ENCODE assay signal across 11 cellular contexts in the genomic region with DNA sequence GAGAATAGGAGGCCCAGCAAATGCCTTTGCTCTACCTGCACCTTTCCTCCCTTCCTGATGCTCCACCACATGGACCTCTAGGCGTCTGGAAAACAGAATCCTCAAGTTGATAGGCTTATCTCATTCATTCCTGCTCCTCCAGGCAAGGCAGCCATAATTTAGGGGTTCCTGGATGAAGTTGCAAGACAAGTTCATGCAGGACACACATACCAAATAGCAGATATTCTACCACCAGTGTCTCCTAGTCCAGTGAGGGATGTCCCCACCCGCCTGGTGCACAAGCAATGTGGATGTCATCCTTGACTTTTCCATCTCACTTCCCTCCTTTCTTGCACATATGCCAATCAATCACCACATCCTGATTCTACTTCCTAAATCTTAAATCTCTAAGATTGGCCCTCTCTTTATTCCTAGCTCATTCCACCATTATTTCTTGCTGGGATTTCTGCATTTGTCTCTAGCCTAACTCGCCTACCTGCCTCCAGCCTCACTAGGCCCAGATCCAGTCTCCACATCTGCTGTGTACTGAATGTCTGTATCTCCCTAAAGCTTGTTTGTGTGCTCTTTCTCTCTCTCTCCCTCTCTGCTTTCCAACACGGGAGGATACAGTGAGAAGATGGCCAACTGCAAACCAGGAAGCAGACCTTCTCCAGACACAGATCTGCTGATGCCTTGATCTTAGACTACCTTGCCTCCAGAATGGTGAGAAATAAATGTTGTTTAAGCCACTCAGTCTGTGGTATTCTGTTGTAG. TPM values are rescaled to one million over a fixed set of nuclear protein-coding genes. Genes with fewer than 3 reads are reported as not detected.
DNase-seq lines count a peak whose midpoint lies in the region; ATAC-seq and TF ChIP-seq lines count a peak whose summit lies in the region.
"Had no signal": no experiment of that assay in that cellular context is flagged by ENCODE, and none has a peak within 500 bp of the region (broad histone marks: within the 10 kb centered on the region; RNA-seq: fewer than 3 reads in every experiment).

No MANE protein-coding gene starts in this region.

- no peak overlapping the region for H3K4me3 ChIP-seq in esophagus squamous epithelium

- intact Hi-C loops in esophagus squamous epithelium (cut with DNase I) = no loop called here

- no peak for TF ChIP-seq POLR2A in esophagus squamous epithelium (IDR thresholded peaks at IDR 0.05)

- no peaks in the 10 kb centered on the region for H3K27me3 Mint-ChIP-seq in T-helper 2 cell treated with Interferon-gamma antibody and Interleukin-4, amounts not matched to agents 5 μg/mL and 100 μg/mL, for 36 hours (ENCODE audit: low read depth)
- peaks cover 28% of the 10 kb centered on the region for H3K27me3 Mint-ChIP-seq in WTC11 (ENCODE audit: low read depth)
- no peaks in the 10 kb centered on the region for H3K27me3 Mint-ChIP-seq in stimulated activated naive B cell treated with anti-CD40 and anti-IgM and Interleukin-4, amounts not matched to agents 10 μg/mL and 1 μg/mL and 100 μg/mL, for 72 hours

- H3K4me1 ChIP-seq in esophagus squamous epithelium = peaks cover 34 to 83% (median 43%) of the 10 kb centered on the region in 3 donors

- peaks cover 30% of the 10 kb centered on the region for H3K36me3 Mint-ChIP-seq in T-helper 2 cell treated with Interferon-gamma antibody and Interleukin-4, amounts not matched to agents 5 μg/mL and 100 μg/mL, for 36 hours (ENCODE audit: low read depth)
- no peaks in the 10 kb centered on the region for H3K36me3 Mint-ChIP-seq in WTC11
- peaks cover 17 to 18% of the 10 kb centered on the region in 2 donors for H3K36me3 Mint-ChIP-seq in stimulated activated naive B cell treated with anti-CD40 and anti-IgM and Interleukin-4, amounts not matched to agents 10 μg/mL and 1 μg/mL and 100 μg/mL, for 72 hours

- no peak for ATAC-seq in WTC11
- no peak for ATAC-seq in stimulated activated naive B cell treated with anti-CD40 and anti-IgM and Interleukin-4, amounts not matched to agents 10 μg/mL and 1 μg/mL and 100 μg/mL, for 72 hours (replicated peaks)
- no peak for ATAC-seq in GM19351 (IDR thresholded peaks at IDR 0.05; ENCODE audit: unreplicated experiment)
- ATAC-seq: esophagus mucosa had no signal

- CTCF ChIA-PET in WTC11 (lab: Charles Lee) = interaction anchor here (1.2 to 6.6 kb wide), 8 partner anchors 15 to 123 kb away, joined by 3 to 70 read pairs (median 52); no protein-coding TSS in a partner anchor

- POLR2A ChIA-PET in WTC11 (lab: Charles Lee) = no interaction called here

- 69 to 77% methylated on average over 4 of the region's 4 CpGs for WGBS in esophagus squamous epithelium, 2 donors

- DNase-seq in T-helper 2 cell treated with Interferon-gamma antibody and Interleukin-4, amounts not matched to agents 5 μg/mL and 100 μg/mL, for 36 hours (ENCODE audit: low spot score) = no peak
- DNase-seq in T-helper 2 cell = no peak
- DNase-seq in WTC11 (ENCODE audit: low spot score) = no peak
- DNase-seq in esophagus squamous epithelium (lab: John Stamatoyannopoulos, UW) = no peak
- DNase-seq in stimulated activated naive B cell treated with anti-CD40 and anti-IgM and Interleukin-4, amounts not matched to agents 10 μg/mL and 1 μg/mL and 100 μg/mL, for 72 hours = no peak
- no peak for DNase-seq in NCI-H446 (lab: John Stamatoyannopoulos, UW)
- no peak for DNase-seq in COLO829 (ENCODE audit: low spot score)
- DNase-seq: 8988T, NCI-H187 treated with DMSO at 0.1 percent for 48 hours had no signal

- H3K4me1 Mint-ChIP-seq in T-helper 2 cell treated with Interferon-gamma antibody and Interleukin-4, amounts not matched to agents 5 μg/mL and 100 μg/mL, for 36 hours (ENCODE audit: low read depth) = peaks cover 76% of the 10 kb centered on the region
- peaks cover 18% of the 10 kb centered on the region for H3K4me1 Mint-ChIP-seq in WTC11
- peaks cover 57 to 86% of the 10 kb centered on the region in 2 donors for H3K4me1 Mint-ChIP-seq in stimulated activated naive B cell treated with anti-CD40 and anti-IgM and Interleukin-4, amounts not matched to agents 10 μg/mL and 1 μg/mL and 100 μg/mL, for 72 hours

- TF ChIP-seq CTCF in WTC11 (IDR thresholded peaks at IDR 0.05) (no peak), esophagus squamous epithelium (IDR thresholded peaks at IDR 0.05) (no peak)

- no peaks in the 10 kb centered on the region for H3K9me3 ChIP-seq in esophagus squamous epithelium

- H3K27ac ChIP-seq in esophagus squamous epithelium = peak overlapping the region; percentile 7 to 98 (median 54)

- peaks cover 0 to 12% (median 3%) of the 10 kb centered on the region in 3 donors for H3K36me3 ChIP-seq in esophagus squamous epithelium

- H3K4me3 Mint-ChIP-seq in T-helper 2 cell treated with Interferon-gamma antibody and Interleukin-4, amounts not matched to agents 5 μg/mL and 100 μg/mL, for 36 hours = peak overlapping the region; percentile 88
- H3K4me3 Mint-ChIP-seq in WTC11 = peak overlapping the region; percentile 71
- H3K4me3 Mint-ChIP-seq in stimulated activated naive B cell treated with anti-CD40 and anti-IgM and Interleukin-4, amounts not matched to agents 10 μg/mL and 1 μg/mL and 100 μg/mL, for 72 hours = peak overlapping the region; percentile 84 to 93

- peak overlapping the region; percentile 83 for H3K27ac Mint-ChIP-seq in T-helper 2 cell treated with Interferon-gamma antibody and Interleukin-4, amounts not matched to agents 5 μg/mL and 100 μg/mL, for 36 hours
- no peak overlapping the region for H3K27ac Mint-ChIP-seq in WTC11
- peak overlapping the region; percentile 15 for H3K27ac Mint-ChIP-seq in stimulated activated naive B cell treated with anti-CD40 and anti-IgM and Interleukin-4, amounts not matched to agents 10 μg/mL and 1 μg/mL and 100 μg/mL, for 72 hours

- no peaks in the 10 kb centered on the region for H3K27me3 ChIP-seq in esophagus squamous epithelium

- no peaks in the 10 kb centered on the region for H3K9me3 Mint-ChIP-seq in T-helper 2 cell treated with Interferon-gamma antibody and Interleukin-4, amounts not matched to agents 5 μg/mL and 100 μg/mL, for 36 hours
- no peaks in the 10 kb centered on the region for H3K9me3 Mint-ChIP-seq in WTC11
- no peaks in the 10 kb centered on the region for H3K9me3 Mint-ChIP-seq in stimulated activated naive B cell treated with anti-CD40 and anti-IgM and Interleukin-4, amounts not matched to agents 10 μg/mL and 1 μg/mL and 100 μg/mL, for 72 hours

TF ChIP-seq in WTC11, 78 proteins besides CTCF, POLR2A, EP300 and RAD21:
- TF ChIP-seq, protein P1, sequence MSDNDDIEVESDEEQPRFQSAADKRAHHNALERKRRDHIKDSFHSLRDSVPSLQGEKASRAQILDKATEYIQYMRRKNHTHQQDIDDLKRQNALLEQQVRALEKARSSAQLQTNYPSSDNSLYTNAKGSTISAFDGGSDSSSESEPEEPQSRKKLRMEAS (CRISPR knock-in tag; IDR thresholded peaks at IDR 0.05) = no peak
- TF ChIP-seq GRHL2 (CRISPR knock-in tag; IDR thresholded peaks at IDR 0.05; ENCODE audit: insufficient replicate concordance, severe bottlenecking) (no peak), TP53 (CRISPR knock-in tag; IDR thresholded peaks at IDR 0.05) (no peak), RORB (CRISPR knock-in tag; IDR thresholded peaks at IDR 0.05) (no peak), ETV6 (CRISPR knock-in tag; IDR thresholded peaks at IDR 0.05) (no peak), ZNF671 (CRISPR knock-in tag; IDR thresholded peaks at IDR 0.05) (no peak), NFYB (CRISPR knock-in tag; conservative IDR thresholded peaks at IDR 0.05; ENCODE audit: low read depth) (no peak), FOXK1 (CRISPR knock-in tag; IDR thresholded peaks at IDR 0.05) (no peak), ZNF232 (CRISPR knock-in tag; IDR thresholded peaks at IDR 0.05) (no peak), ZBTB43 (CRISPR knock-in tag; IDR thresholded peaks at IDR 0.05) (no peak), ZNF263 (CRISPR knock-in tag; IDR thresholded peaks at IDR 0.05; ENCODE audit: low read depth) (no peak), ZNF138 (CRISPR knock-in tag; conservative IDR thresholded peaks at IDR 0.05) (no peak)

RNA-seq across cellular contexts. Expression of gene CD34, which starts 40.5 kb away (rescaled TPM):
- total RNA-seq in WTC11 (2021) (0.18 to 0.35 TPM (median 0.27 TPM) in 3 replicates), esophagus squamous epithelium (10 to 100 TPM in 2 of 4 donors, 1 to 10 TPM in 2; 1.3 to 32.2 (median 11.0) TPM)
